32 cellular contexts compared by ENCODE assay signal in genomic region chr10:59736749-59737148, GRCh38. TPM values are rescaled to one million over a fixed set of nuclear protein-coding genes. Genes with fewer than 3 reads are reported as not detected.
"Had no signal": no experiment of that assay in that cellular context is flagged by ENCODE, and none has a peak within 500 bp of the region (broad histone marks: within the 10 kb centered on the region; RNA-seq: fewer than 3 reads in every experiment).

No MANE protein-coding gene starts in this region.

- H3K27me3 ChIP-seq: neutrophil, pancreas, right lobe of liver, sigmoid colon, stomach, thyroid gland, tibial nerve, upper lobe of left lung, vagina had no signal

- FAIRE-seq: pancreas, small intestine, urothelium cell line had no signal

- DNase-seq: naive thymus-derived CD4-positive, alpha-beta T cell; nephron progenitor cell; nucleus accumbens; pancreas; right cardiac atrium; right lobe of liver; sigmoid colon; small intestine; stimulated activated CD4-positive, alpha-beta T cell treated with anti-CD3 and anti-CD28 coated beads, Interleukin-15, amount 100 ng/mL, for 24 hours; stimulated activated CD4-positive, alpha-beta T cell treated with anti-CD3 and anti-CD28 coated beads, Interleukin-2, amount 100 ng/mL, for 24 hours; stimulated activated CD4-positive, alpha-beta T cell treated with anti-CD3 and anti-CD28 coated beads, Interleukin-2, amount 100 ng/mL, for 48 hours; stimulated activated CD4-positive, alpha-beta T cell treated with anti-CD3 and anti-CD28 coated beads, Interleukin-4, amount 100 ng/mL, for 24 hours; stimulated activated naive B cell treated with anti-CD40 and anti-IgM and Interleukin-4, amounts not matched to agents 10 μg/mL and 1 μg/mL and 100 μg/mL, for 72 hours; stimulated activated naive CD4-positive, alpha-beta T cell treated with Interleukin-2 at 50 U/mL for 16 hours; stomach; thyroid gland; trophoblast cell; upper lobe of left lung had no signal

- H3K36me3 ChIP-seq: neutrophil, pancreas, prostate gland, right lobe of liver, sigmoid colon, stomach, thoracic aorta, thyroid gland, tibial nerve, upper lobe of left lung, vagina had no signal

- H3K27ac ChIP-seq: neutrophil, pancreas, prostate gland, right lobe of liver, sigmoid colon, stomach, thoracic aorta, thyroid gland, tibial nerve, upper lobe of left lung, vagina had no signal

- H3K4me3 ChIP-seq: pancreas, prostate gland, right lobe of liver, sigmoid colon, stomach, thoracic aorta, thyroid gland, tibial nerve, upper lobe of left lung, vagina had no signal

- H3K4me1 ChIP-seq: pancreas, prostate gland, right lobe of liver, sigmoid colon, stomach, thyroid gland, tibial nerve, upper lobe of left lung, vagina had no signal

- H3K9me3 ChIP-seq: neutrophil, pancreas, prostate gland, right lobe of liver, sigmoid colon, stomach, thoracic aorta, thyroid gland, tibial nerve, upper lobe of left lung, vagina had no signal

- ATAC-seq: naive thymus-derived CD4-positive, alpha-beta T cell; natural killer cell treated with Interleukin-12 subunit alpha and Interleukin-12 subunit beta and Interleukin-15 and Interleukin-18, amount 100 ng/mL, for 72 hours; pancreas; right cardiac atrium; right lobe of liver; stimulated activated effector memory CD8-positive, alpha-beta T cell treated with anti-CD3 and anti-CD28 coated beads, Interleukin-12 subunit alpha, Interleukin-12 subunit beta, amount 100 ng/mL, for 72 hours; stimulated activated naive B cell treated with anti-CD40 and anti-IgM and Interleukin-4, amounts not matched to agents 10 μg/mL and 1 μg/mL and 100 μg/mL, for 72 hours had no signal

RNA-seq across cellular contexts. Expression of gene MRLN, which starts 16.5 kb away (rescaled TPM):
- total RNA-seq: naive thymus-derived CD4-positive, alpha-beta T cell; natural killer cell treated with Interleukin-12 subunit alpha and Interleukin-12 subunit beta and Interleukin-15 and Interleukin-18, amount 100 ng/mL, for 72 hours; neural crest cell; omental fat pad; osteocyte; prostate gland; renal cortical epithelial cell; right cardiac atrium; right lobe of liver; sigmoid colon; stomach; subcutaneous adipose tissue; thoracic aorta; thyroid gland; tibial nerve; ureter; vagina had no signal
- polyA plus RNA-seq: naive thymus-derived CD4-positive, alpha-beta T cell; right cardiac atrium; sigmoid colon; small intestine had no signal

RNA-seq across cellular contexts. Expression of gene SLC16A9, which starts 27.1 kb away (rescaled TPM):
- polyA plus RNA-seq: naive thymus-derived CD4-positive, alpha-beta T cell had no signal
